In the genomic region with DNA sequence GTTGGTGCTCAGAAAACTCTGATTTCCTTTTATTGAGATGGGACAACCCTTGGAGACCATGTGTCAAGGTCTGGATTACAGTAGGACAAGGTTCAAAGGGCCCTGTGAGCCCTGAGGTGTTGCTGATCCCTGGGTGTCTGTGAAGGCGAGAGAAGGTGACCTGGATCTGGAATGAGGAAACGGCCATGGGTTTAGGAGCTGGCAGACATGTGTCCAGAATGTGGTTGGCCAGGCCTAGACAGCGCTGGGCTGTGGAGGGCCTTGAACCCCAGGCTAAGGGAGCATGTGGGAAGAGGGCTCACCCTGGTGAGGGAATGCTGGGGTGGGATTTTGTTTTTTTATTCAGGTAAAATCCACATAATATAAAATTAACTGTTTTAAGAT, we compare ENCODE assay signal across 9 cellular contexts.
"Had no signal": no experiment of that assay in that cellular context is flagged by ENCODE, and none has a peak within 500 bp of the region (broad histone marks: within the 10 kb centered on the region; RNA-seq: fewer than 3 reads in every experiment).

No MANE protein-coding gene starts in this region.

- FAIRE-seq: K562 had no signal

- ATAC-seq: HCT116, K562 had no signal

- H3K4me3 ChIP-seq: GM23248, HAP-1, K562 had no signal

- DNase-seq: GM23248, GOT3, H7, HFFc6, IMR-90 had no signal

- H3K9me3 ChIP-seq: HAP-1 had no signal

- H3K4me3 Mint-ChIP-seq: HFFc6 had no signal

- H3K27ac ChIP-seq: GM23248, HL-60 had no signal

- H2AFZ ChIP-seq: GM23248 had no signal

- H3K9ac ChIP-seq: GM23248 had no signal

- H3K36me3 ChIP-seq: HAP-1 had no signal

- H3K27ac Mint-ChIP-seq: HFFc6 had no signal

- H3K4me1 ChIP-seq: HAP-1 had no signal
